10 cellular contexts compared by ENCODE assay signal in the genomic region with DNA sequence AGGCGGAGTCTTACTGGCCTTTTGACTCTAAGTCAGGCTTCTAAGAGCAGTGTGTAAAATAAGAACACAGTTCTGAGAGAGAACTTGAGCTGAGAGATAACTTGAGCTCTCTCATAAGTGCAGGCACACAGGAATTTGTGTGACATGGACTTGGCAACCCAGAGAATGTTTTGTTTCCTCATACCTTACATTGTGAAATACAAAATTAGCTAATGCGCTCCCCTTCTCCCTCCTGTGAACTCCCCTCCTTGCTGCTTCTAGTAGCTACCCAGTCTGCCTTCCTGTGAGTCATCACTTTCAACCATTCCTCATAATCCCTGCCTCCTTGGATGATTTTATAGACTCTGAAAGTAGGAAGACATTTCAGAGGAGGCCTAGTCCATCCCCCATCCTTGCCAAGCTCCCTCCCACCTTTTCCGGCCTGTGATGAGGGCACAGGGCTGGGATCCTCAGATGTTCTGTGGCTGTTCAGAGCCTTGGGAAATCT. TPM values are rescaled to one million over a fixed set of nuclear protein-coding genes. Genes with fewer than 3 reads are reported as not detected.
DNase-seq lines count a peak whose midpoint lies in the region; ATAC-seq, FAIRE-seq and TF ChIP-seq lines count a peak whose summit lies in the region.
"Had no signal": no experiment of that assay in that cellular context is flagged by ENCODE, and none has a peak within 500 bp of the region (broad histone marks: within the 10 kb centered on the region; RNA-seq: fewer than 3 reads in every experiment).

No MANE protein-coding gene starts in this region.

- intact Hi-C loops in Right ventricle myocardium superior (cut with DNase I) = no loop called here

- TF ChIP-seq POLR2A in H54 (IDR thresholded peaks at IDR 0.05; ENCODE audit: low read depth, low read length) = peak; percentile 21; the same call in 1 of the 2 replicates

- peak; percentile 87 for FAIRE-seq in H54 (lab: Jason Lieb, UNC)

- DNase-seq in H54 (ENCODE audit: insufficient read length, low spot score) = peak; percentile 89
- DNase-seq in SW 1271 (lab: John Stamatoyannopoulos, UW) = peak; percentile 65 to 91
- no peak for DNase-seq in Right ventricle myocardium superior
- DNase-seq in stimulated activated CD4-positive, alpha-beta T cell treated with anti-CD3 and anti-CD28 coated beads, Interleukin-15, amount 100 ng/mL, for 24 hours = no peak
- DNase-seq in SHP77 (lab: John Stamatoyannopoulos, UW) = no peak
- DNase-seq in glutamatergic neuron = no peak
- DNase-seq: midbrain, NCI-H187 treated with DMSO at 0.1 percent for 48 hours had no signal

- no peaks in the 10 kb centered on the region for H3K4me1 Mint-ChIP-seq in glutamatergic neuron (ENCODE audit: low read depth, unreplicated experiment)

- H3K4me3 ChIP-seq in skeletal muscle tissue (ENCODE audit: low read length in 3 of 3) = no peak overlapping the region

- peaks cover 0 to 11% (median 3%) of the 10 kb centered on the region in 3 donors for H3K27me3 ChIP-seq in skeletal muscle tissue (ENCODE audit: control insufficient read depth in 3 of 3, insufficient read depth in 3 of 3, low read length in 3 of 3)

- no peaks in the 10 kb centered on the region for H3K9me3 Mint-ChIP-seq in glutamatergic neuron (ENCODE audit: unreplicated experiment)

- no peaks in the 10 kb centered on the region for H3K36me3 ChIP-seq in skeletal muscle tissue (ENCODE audit: control insufficient read depth in 3 of 3, insufficient read depth in 3 of 3, low read length in 3 of 3)

- H3K27me3 Mint-ChIP-seq in glutamatergic neuron (ENCODE audit: unreplicated experiment) = peaks cover 3% of the 10 kb centered on the region

- H3K4me3 Mint-ChIP-seq in glutamatergic neuron (ENCODE audit: unreplicated experiment) = no peak overlapping the region

- H3K9ac ChIP-seq in skeletal muscle tissue (ENCODE audit: low read depth in 1 of 3, low read length in 3 of 3) = peak overlapping the region in 1 of 3 donors; percentile 27

- peaks cover 0 to 13% (median 9%) of the 10 kb centered on the region in 3 donors for H3K4me1 ChIP-seq in skeletal muscle tissue (ENCODE audit: control insufficient read depth in 3 of 3, insufficient read depth in 3 of 3, low read length in 3 of 3)

- H3K27ac ChIP-seq in skeletal muscle tissue (ENCODE audit: low read depth, low read length) = peak overlapping the region; percentile 79

- ATAC-seq in Right ventricle myocardium superior (ENCODE audit: poor library complexity) (peak; percentile 90), GM19035 (IDR thresholded peaks at IDR 0.05; ENCODE audit: unreplicated experiment) (no peak)

- no peak for TF ChIP-seq CTCF in glutamatergic neuron (IDR thresholded peaks at IDR 0.05; ENCODE audit: partially characterized antibody, unreplicated experiment)

- no peak overlapping the region for H3K27ac Mint-ChIP-seq in glutamatergic neuron (ENCODE audit: unreplicated experiment)

- H3K36me3 Mint-ChIP-seq in glutamatergic neuron (ENCODE audit: unreplicated experiment) = peaks cover 3% of the 10 kb centered on the region

- no peaks in the 10 kb centered on the region for H3K9me3 ChIP-seq in skeletal muscle tissue (ENCODE audit: control insufficient read depth in 3 of 3, low read length in 3 of 3)

RNA-seq across cellular contexts. Expression of gene FER1L5, which starts 22.6 kb away (rescaled TPM):
- total RNA-seq in Right ventricle myocardium superior (not detected), skeletal muscle tissue (0.52 TPM), glutamatergic neuron (ENCODE audit: unreplicated experiment) (0.51 TPM)

RNA-seq across cellular contexts. Expression of gene KANSL3, which starts 27.0 kb away (rescaled TPM):
- total RNA-seq in Right ventricle myocardium superior (31.8 TPM), skeletal muscle tissue (23.5 TPM), glutamatergic neuron (ENCODE audit: unreplicated experiment) (32.5 TPM)

Comparison
In these comparisons a context has a peak if more than half of its experiments do, and no peak if none do; other contexts are left out.
1. DNase-seq: peak in H54 (single experiment) and SW 1271 (2 of 2); none in Right ventricle myocardium superior (single experiment), stimulated activated CD4-positive, alpha-beta T cell treated with anti-CD3 and anti-CD28 coated beads, Interleukin-15, amount 100 ng/mL, for 24 hours (single experiment), SHP77 (0 of 2) and glutamatergic neuron (single experiment).